ENCODE assay signal across 13 cellular contexts in the genomic region with DNA sequence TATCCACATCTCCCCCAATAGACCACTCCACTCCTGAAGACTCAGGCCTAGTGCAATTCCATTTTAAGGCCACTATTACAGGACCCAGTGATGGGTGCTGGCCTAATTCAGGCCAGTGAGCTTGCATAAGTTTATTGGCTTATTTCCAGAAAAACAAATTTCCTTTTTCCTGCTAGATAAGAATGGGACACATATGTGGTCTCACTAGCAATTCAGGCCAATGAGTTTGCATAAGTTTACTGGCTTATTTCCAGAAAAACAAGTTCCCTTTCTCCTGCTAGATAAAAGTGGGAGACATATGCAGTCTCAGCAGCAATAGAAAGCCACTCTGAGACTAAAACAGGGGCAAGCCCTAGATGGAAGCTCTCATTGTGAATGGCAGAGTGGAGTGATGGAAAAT. TPM values are rescaled to one million over a fixed set of nuclear protein-coding genes. Genes with fewer than 3 reads are reported as not detected.
DNase-seq lines count a peak whose midpoint lies in the region; ATAC-seq, FAIRE-seq and TF ChIP-seq lines count a peak whose summit lies in the region.
"Had no signal": no experiment of that assay in that cellular context is flagged by ENCODE, and none has a peak within 500 bp of the region (broad histone marks: within the 10 kb centered on the region; RNA-seq: fewer than 3 reads in every experiment).

No MANE protein-coding gene starts in this region.

- H3K4me1 Mint-ChIP-seq in HFFc6 (ENCODE audit: low read depth): peaks cover 99% of the 10 kb centered on the region
- peaks cover 28% of the 10 kb centered on the region for H3K4me1 Mint-ChIP-seq in astrocyte (ENCODE audit: low read depth, unreplicated experiment)

- H3K79me2 ChIP-seq in astrocyte (ENCODE audit: insufficient read depth, low read length): no peaks in the 10 kb centered on the region

- no peak for TF ChIP-seq CTCF in HFFc6 (IDR thresholded peaks at IDR 0.05)
- TF ChIP-seq CTCF in astrocyte (IDR thresholded peaks at IDR 0.05; ENCODE audit: insufficient read depth, low read depth, low read length): no peak

- FAIRE-seq in astrocyte (lab: Jason Lieb, UNC) (no peak), small intestine (lab: Jason Lieb, UNC) (no peak)
- FAIRE-seq: GM12891 had no signal

- H3K36me3 Mint-ChIP-seq in HFFc6 (ENCODE audit: low read depth): no peaks in the 10 kb centered on the region
- H3K36me3 Mint-ChIP-seq in astrocyte (ENCODE audit: low read depth, unreplicated experiment): no peaks in the 10 kb centered on the region
- H3K36me3 Mint-ChIP-seq in activated naive CD4-positive, alpha-beta T cell treated with anti-CD3 and anti-CD28 coated beads, Interleukin-2, amount 50 U/mL, for 72 hours: peaks cover 0 to 10% of the 10 kb centered on the region in 2 donors

- H3K4me3 Mint-ChIP-seq in HFFc6 (no peak overlapping the region), astrocyte (ENCODE audit: unreplicated experiment) (no peak overlapping the region)

- H3K27me3 Mint-ChIP-seq in HFFc6 (ENCODE audit: insufficient read depth) (peaks cover 2% of the 10 kb centered on the region; the same call in 1 of the 2 replicates), astrocyte (ENCODE audit: low read depth, unreplicated experiment) (peaks cover 10% of the 10 kb centered on the region)

- no peak overlapping the region for H2AFZ ChIP-seq in astrocyte (ENCODE audit: low read depth, low read length)

- no peaks in the 10 kb centered on the region for H4K20me1 ChIP-seq in astrocyte (ENCODE audit: insufficient read depth, low read length)

- H3K9me3 ChIP-seq in astrocyte (ENCODE audit: insufficient read depth, low read depth, low read length): no peaks in the 10 kb centered on the region
- no peaks in the 10 kb centered on the region for H3K9me3 ChIP-seq in small intestine (ENCODE audit: control insufficient read depth, low read depth)

- no peak overlapping the region for H3K9ac ChIP-seq in astrocyte (ENCODE audit: low read length)

- H3K36me3 ChIP-seq in astrocyte (ENCODE audit: insufficient read depth, low read length) (no peaks in the 10 kb centered on the region), small intestine (ENCODE audit: control insufficient read depth in 2 of 2, insufficient read depth in 2 of 2, low read length in 2 of 2) (no peaks in the 10 kb centered on the region)

- H3K4me1 ChIP-seq in astrocyte (ENCODE audit: insufficient read depth, low read length) (peaks cover 67% of the 10 kb centered on the region), small intestine (ENCODE audit: control insufficient read depth in 2 of 2, insufficient read depth in 1 of 2, low read depth in 1 of 2, low read length in 1 of 2) (peaks cover 15 to 17% of the 10 kb centered on the region in 2 donors)

- DNase-seq in HFFc6: no peak
- peak; percentile 51 for DNase-seq in astrocyte (ENCODE audit: low read depth)
- DNase-seq in left cardiac atrium: no peak
- DNase-seq in small intestine: no peak
- DNase-seq in OCI-M2 (lab: John Stamatoyannopoulos, UW; ENCODE audit: unreplicated experiment): no peak
- DNase-seq in effector CD4-positive, alpha-beta T cell: no peak
- no peak for DNase-seq in activated naive CD4-positive, alpha-beta T cell treated with anti-CD3 and anti-CD28 coated beads, Interleukin-2, amount 50 U/mL, for 72 hours (ENCODE audit: low spot score in 2 of 2)
- no peak for DNase-seq in NCI-H146 treated with DMSO at 0.1 percent for 48 hours (lab: John Stamatoyannopoulos, UW; ENCODE audit: unreplicated experiment)
- DNase-seq: activated CD8-positive, alpha-beta memory T cell treated with anti-CD3 and anti-CD28 coated beads, Interleukin-2, amount 50 U/mL, for 4 hours; NCI-H1417 treated with DMSO at 0.1 percent for 48 hours; T1000 had no signal

- peak overlapping the region; percentile 94; the same call in 1 of the 2 replicates for H3K27ac Mint-ChIP-seq in HFFc6
- no peak overlapping the region for H3K27ac Mint-ChIP-seq in astrocyte (ENCODE audit: unreplicated experiment)
- no peak overlapping the region for H3K27ac Mint-ChIP-seq in activated naive CD4-positive, alpha-beta T cell treated with anti-CD3 and anti-CD28 coated beads, Interleukin-2, amount 50 U/mL, for 72 hours

- no peaks in the 10 kb centered on the region for H3K27me3 ChIP-seq in astrocyte (ENCODE audit: insufficient read depth, low read length)
- no peaks in the 10 kb centered on the region for H3K27me3 ChIP-seq in small intestine (ENCODE audit: control insufficient read depth in 2 of 2, insufficient read depth in 2 of 2, low read length in 2 of 2)

- no peak overlapping the region for H3K27ac ChIP-seq in astrocyte (ENCODE audit: low read depth, low read length)
- H3K27ac ChIP-seq in small intestine (ENCODE audit: low read depth in 1 of 2, low read length in 1 of 2): peak overlapping the region; percentile 65 to 69

- no peaks in the 10 kb centered on the region for H3K9me3 Mint-ChIP-seq in HFFc6
- no peaks in the 10 kb centered on the region for H3K9me3 Mint-ChIP-seq in astrocyte (ENCODE audit: unreplicated experiment)
- H3K9me3 Mint-ChIP-seq in activated naive CD4-positive, alpha-beta T cell treated with anti-CD3 and anti-CD28 coated beads, Interleukin-2, amount 50 U/mL, for 72 hours: peaks cover 0 to 8% of the 10 kb centered on the region in 2 donors

- peak; percentile 43 to 51 for ATAC-seq in left cardiac atrium
- ATAC-seq in activated naive CD4-positive, alpha-beta T cell treated with anti-CD3 and anti-CD28 coated beads, Interleukin-2, amount 50 U/mL, for 72 hours: no peak
- ATAC-seq: esophagus mucosa had no signal

- H3K4me2 ChIP-seq in astrocyte (ENCODE audit: low read length): no peak overlapping the region

- intact Hi-C loops in left cardiac atrium (cut with DNase I): loop anchor here in 1 of 2 donors (10.0 kb wide), 1 partner anchor 352 kb away; no protein-coding TSS in a partner anchor

- H3K4me3 ChIP-seq in astrocyte (ENCODE audit: insufficient read depth, low read depth, low read length): no peak overlapping the region
- H3K4me3 ChIP-seq in small intestine (ENCODE audit: low read depth in 1 of 2, low read length in 2 of 2): no peak overlapping the region

RNA-seq across cellular contexts. Expression of gene ADM, which starts 22.4 kb away (rescaled TPM):
- total RNA-seq in HFFc6 (2021; fragmentation: NEBNext Ultra II Directional; extraction: Animal tissue kit (Norgen Biotek cat#: 25700)): 100 to 1,000 TPM; 219 to 346 (median 321) TPM
- total RNA-seq in astrocyte (75.9 and 78.7 TPM in 2 replicates), left cardiac atrium (10 to 100 TPM; 20.8 to 21.9 TPM)
- 10 to 100 TPM; 27.7 to 36.3 (median 29.7) TPM for polyA plus RNA-seq in small intestine
- total RNA-seq in activated naive CD4-positive, alpha-beta T cell treated with anti-CD3 and anti-CD28 coated beads, Interleukin-2, amount 50 U/mL, for 72 hours: 10 to 100 TPM in 1 of 2 donors, under 1 TPM in 1; 0.57 to 33.6 TPM

RNA-seq across cellular contexts. Expression of gene SBF2, which starts 33.2 kb away (rescaled TPM):
- 10 to 100 TPM; 25.2 to 36.0 (median 30.7) TPM for total RNA-seq in HFFc6 (2021; fragmentation: NEBNext Ultra II Directional; extraction: Animal tissue kit (Norgen Biotek cat#: 25700))
- total RNA-seq in astrocyte (43.7 and 50.0 TPM in 2 replicates), left cardiac atrium (10 to 100 TPM; 18.5 to 25.8 TPM)
- 10 to 100 TPM; 10.0 to 17.4 (median 12.7) TPM for polyA plus RNA-seq in small intestine
- 10 to 100 TPM; 17.8 to 33.2 TPM for total RNA-seq in activated naive CD4-positive, alpha-beta T cell treated with anti-CD3 and anti-CD28 coated beads, Interleukin-2, amount 50 U/mL, for 72 hours

Comparison
In these comparisons a context has a peak if more than half of its experiments do, and no peak if none do; other contexts are left out.
1. ATAC-seq: peak in left cardiac atrium (2 of 2); none in activated naive CD4-positive, alpha-beta T cell treated with anti-CD3 and anti-CD28 coated beads, Interleukin-2, amount 50 U/mL, for 72 hours (0 of 2).